Comparison of ENCODE assay signal across 8 cellular contexts in the genomic region with DNA sequence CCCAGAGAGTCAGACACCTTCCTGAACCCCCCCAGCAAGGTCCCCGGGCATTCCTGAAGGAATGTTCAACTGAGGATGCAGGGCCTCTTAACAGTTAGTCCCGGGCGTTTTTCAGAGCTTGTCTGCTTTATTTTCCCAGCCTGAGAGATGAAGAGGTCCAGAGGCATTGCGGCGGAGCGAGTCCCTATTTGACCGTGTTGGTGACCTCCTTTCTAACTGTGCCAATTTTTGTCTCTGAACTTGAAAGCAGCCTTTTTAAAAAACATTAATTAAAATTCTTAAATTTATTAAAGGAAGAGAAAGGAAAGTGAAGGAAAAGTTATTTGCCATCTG. TPM values are rescaled to one million over a fixed set of nuclear protein-coding genes. Genes with fewer than 3 reads are reported as not detected.
A peak's percentile ranks its signal among the peaks of the same experiment; 100 is the strongest.
DNase-seq lines count a peak whose midpoint lies in the region; ATAC-seq, FAIRE-seq and TF ChIP-seq lines count a peak whose summit lies in the region.

No MANE protein-coding gene starts in this region.

- ATAC-seq in pancreas (peak in 3 of 4 donors; percentile 1), GM21717 (IDR thresholded peaks at IDR 0.05; ENCODE audit: unreplicated experiment) (no peak)

- H3K4me1 ChIP-seq in esophagus squamous epithelium: peaks cover 0 to 37% (median 9%) of the 10 kb centered on the region in 3 donors
- peaks cover 0 to 13% (median 0%) of the 10 kb centered on the region in 3 donors for H3K4me1 ChIP-seq in pancreas

- DNase-seq in stimulated activated CD8-positive, alpha-beta memory T cell treated with anti-CD3 and anti-CD28 coated beads, Interleukin-12 subunit alpha, Interleukin-12 subunit beta, amount 100 ng/mL, for 4 hours (ENCODE audit: low read depth): peak; percentile 4
- no peak for DNase-seq in stimulated activated CD8-positive, alpha-beta memory T cell treated with anti-CD3 and anti-CD28 coated beads, Interleukin-4, amount 100 ng/mL, for 48 hours
- DNase-seq in RPMI8226 (peak; percentile 8), esophagus squamous epithelium (lab: John Stamatoyannopoulos, UW) (no peak), pancreas (peak in 3 of 6 donors; percentile 5 to 43 (median 18)), glomerular visceral epithelial cell (ENCODE audit: extremely low spot score) (no peak), NCI-H226 (no peak)

- H3K27me3 ChIP-seq in esophagus squamous epithelium (no peaks in the 10 kb centered on the region), pancreas (no peaks in the 10 kb centered on the region)

- H3K9me3 ChIP-seq in esophagus squamous epithelium (no peaks in the 10 kb centered on the region), pancreas (no peaks in the 10 kb centered on the region)

- H3K4me3 ChIP-seq in esophagus squamous epithelium: peak overlapping the region; percentile 62 to 99 (median 78)
- H3K4me3 ChIP-seq in pancreas: peak overlapping the region; percentile 25 to 83 (median 78)

- intact Hi-C loops in esophagus squamous epithelium (cut with DNase I) (no loop called here), pancreas (cut with DNase I) (no loop called here)

- no peak for FAIRE-seq in pancreas (lab: Jason Lieb, UNC)

- H3K27ac ChIP-seq in esophagus squamous epithelium: peak overlapping the region; percentile 89 to 99 (median 93)
- H3K27ac ChIP-seq in pancreas: peak overlapping the region; percentile 12 to 98 (median 93)

- H3K36me3 ChIP-seq in esophagus squamous epithelium: no peaks in the 10 kb centered on the region
- H3K36me3 ChIP-seq in pancreas: no peaks in the 10 kb centered on the region

- TF ChIP-seq POLR2A in esophagus squamous epithelium (IDR thresholded peaks at IDR 0.05): no peak

- 10 to 27% methylated on average over 3 to 7 of the region's 7 CpGs for WGBS in esophagus squamous epithelium, 2 donors
- WGBS in pancreas, 2 donors: 20 to 22% methylated on average over 7 of the region's 7 CpGs

- TF ChIP-seq CTCF in esophagus squamous epithelium (IDR thresholded peaks at IDR 0.05) (peak in 1 of 6 experiments; percentile 2), pancreas (IDR thresholded peaks at IDR 0.05) (no peak)

RNA-seq across cellular contexts. Expression of a gene that starts 0.4 kb away (rescaled TPM):
- total RNA-seq in esophagus squamous epithelium (10 to 100 TPM; 19.8 to 68.3 (median 33.8) TPM), pancreas (10 to 100 TPM; 21.5 to 32.5 (median 21.9) TPM)
- polyA plus RNA-seq in pancreas: 1 to 10 TPM; 6.2 to 9.5 TPM

Comparison
In these comparisons a context has a peak if more than half of its experiments do, and no peak if none do; other contexts are left out.
1. DNase-seq: peak in stimulated activated CD8-positive, alpha-beta memory T cell treated with anti-CD3 and anti-CD28 coated beads, Interleukin-12 subunit alpha, Interleukin-12 subunit beta, amount 100 ng/mL, for 4 hours (single experiment) and RPMI8226 (single experiment); none in stimulated activated CD8-positive, alpha-beta memory T cell treated with anti-CD3 and anti-CD28 coated beads, Interleukin-4, amount 100 ng/mL, for 48 hours (single experiment), esophagus squamous epithelium (single experiment), glomerular visceral epithelial cell (single experiment) and NCI-H226 (single experiment).